ENCODE assay signal across 18 cellular contexts in genomic region chr2:54085069-54085468, GRCh38.
"Had no signal": no experiment of that assay in that cellular context is flagged by ENCODE, and none has a peak within 500 bp of the region (broad histone marks: within the 10 kb centered on the region; RNA-seq: fewer than 3 reads in every experiment).

No MANE protein-coding gene starts in this region.

- H3K4me1 Mint-ChIP-seq: naive thymus-derived CD8-positive, alpha-beta T cell had no signal

- DNase-seq: activated CD4-positive, alpha-beta memory T cell treated with anti-CD3 and anti-CD28 coated beads for 36 hours; activated CD4-positive, alpha-beta T cell treated with anti-CD3 and anti-CD28 coated beads for 36 hours; activated CD8-positive, alpha-beta memory T cell treated with anti-CD3 and anti-CD28 coated beads, Interleukin-2, amount 10 ng/mL, durations not matched to agents 7 days and 5 days; activated effector memory CD4-positive, alpha-beta T cell treated with Interleukin-2 at 50 U/mL for 16 hours; activated T-cell treated with anti-CD3 and anti-CD28 coated beads, Interleukin-2, amount 50 U/mL, for 1 hour; endodermal cell; heart right ventricle; naive thymus-derived CD8-positive, alpha-beta T cell; stimulated activated CD4-positive, alpha-beta T cell treated with anti-CD3 and anti-CD28 coated beads, Interleukin-12 subunit alpha, Interleukin-12 subunit beta, amount 100 ng/mL, for 4 hours; stimulated activated naive B cell treated with anti-CD40 and anti-IgM and Interleukin-4, amounts not matched to agents 10 μg/mL and 1 μg/mL and 100 μg/mL, for 72 hours; tibial artery had no signal

- H3K27ac Mint-ChIP-seq: activated CD4-positive, alpha-beta memory T cell treated with anti-CD3 and anti-CD28 coated beads for 36 hours; activated CD8-positive, alpha-beta memory T cell treated with anti-CD3 and anti-CD28 coated beads, Interleukin-2, amount 10 ng/mL, durations not matched to agents 7 days and 5 days; activated naive CD4-positive, alpha-beta T cell treated with anti-CD3 and anti-CD28 coated beads, Interleukin-2, amount 50 U/mL, for 24 hours; endodermal cell; stimulated activated naive B cell treated with anti-CD40 and anti-IgM and Interleukin-4, amounts not matched to agents 10 μg/mL and 1 μg/mL and 100 μg/mL, for 72 hours had no signal

- H3K4me3 ChIP-seq: adrenal gland, dorsolateral prefrontal cortex, heart right ventricle, tibial artery, vagina had no signal

- H3K36me3 ChIP-seq: adrenal gland, tibial artery, vagina had no signal

- ATAC-seq: activated CD4-positive, alpha-beta T cell treated with anti-CD3 and anti-CD28 coated beads for 36 hours; activated CD8-positive, alpha-beta memory T cell treated with anti-CD3 and anti-CD28 coated beads, Interleukin-2, amount 10 ng/mL, durations not matched to agents 7 days and 5 days; naive thymus-derived CD8-positive, alpha-beta T cell; stimulated activated naive B cell treated with anti-CD40 and anti-IgM and Interleukin-4, amounts not matched to agents 10 μg/mL and 1 μg/mL and 100 μg/mL, for 72 hours had no signal

- H3K27ac ChIP-seq: adrenal gland, heart right ventricle, parathyroid adenoma, tibial artery, vagina, VCaP had no signal

- H3K4me3 Mint-ChIP-seq: activated CD4-positive, alpha-beta memory T cell treated with anti-CD3 and anti-CD28 coated beads for 36 hours; activated CD4-positive, alpha-beta T cell treated with anti-CD3 and anti-CD28 coated beads for 36 hours; activated CD8-positive, alpha-beta memory T cell treated with anti-CD3 and anti-CD28 coated beads, Interleukin-2, amount 10 ng/mL, durations not matched to agents 7 days and 5 days; activated naive CD4-positive, alpha-beta T cell treated with anti-CD3 and anti-CD28 coated beads, Interleukin-2, amount 50 U/mL, for 24 hours; endodermal cell; naive thymus-derived CD8-positive, alpha-beta T cell; stimulated activated naive B cell treated with anti-CD40 and anti-IgM and Interleukin-4, amounts not matched to agents 10 μg/mL and 1 μg/mL and 100 μg/mL, for 72 hours had no signal

- H3K4me1 ChIP-seq: parathyroid adenoma, tibial artery, vagina had no signal

- H3K9me3 ChIP-seq: adrenal gland, heart right ventricle, tibial artery, vagina had no signal

- H3K79me2 ChIP-seq: parathyroid adenoma had no signal

- FAIRE-seq: frontal cortex had no signal

- H3K27me3 Mint-ChIP-seq: activated CD4-positive, alpha-beta memory T cell treated with anti-CD3 and anti-CD28 coated beads for 36 hours; activated CD4-positive, alpha-beta T cell treated with anti-CD3 and anti-CD28 coated beads for 36 hours; activated CD8-positive, alpha-beta memory T cell treated with anti-CD3 and anti-CD28 coated beads, Interleukin-2, amount 10 ng/mL, durations not matched to agents 7 days and 5 days; activated naive CD4-positive, alpha-beta T cell treated with anti-CD3 and anti-CD28 coated beads, Interleukin-2, amount 50 U/mL, for 24 hours; naive thymus-derived CD8-positive, alpha-beta T cell; stimulated activated naive B cell treated with anti-CD40 and anti-IgM and Interleukin-4, amounts not matched to agents 10 μg/mL and 1 μg/mL and 100 μg/mL, for 72 hours had no signal

- H3K27me3 ChIP-seq: adrenal gland, dorsolateral prefrontal cortex, heart right ventricle, tibial artery, vagina had no signal

- H3K9ac ChIP-seq: parathyroid adenoma had no signal

- H3K9me3 Mint-ChIP-seq: activated CD4-positive, alpha-beta memory T cell treated with anti-CD3 and anti-CD28 coated beads for 36 hours; activated naive CD4-positive, alpha-beta T cell treated with anti-CD3 and anti-CD28 coated beads, Interleukin-2, amount 50 U/mL, for 24 hours; endodermal cell; naive thymus-derived CD8-positive, alpha-beta T cell; stimulated activated naive B cell treated with anti-CD40 and anti-IgM and Interleukin-4, amounts not matched to agents 10 μg/mL and 1 μg/mL and 100 μg/mL, for 72 hours had no signal

- H2AFZ ChIP-seq: parathyroid adenoma had no signal
